10 cellular contexts compared by ENCODE assay signal in genomic region chr12:66901136-66901932, GRCh38.
A peak's percentile ranks its signal among the peaks of the same experiment; 100 is the strongest.
DNase-seq lines count a peak whose midpoint lies in the region; ATAC-seq, FAIRE-seq and TF ChIP-seq lines count a peak whose summit lies in the region.
"Had no signal": no experiment of that assay in that cellular context is flagged by ENCODE, and none has a peak within 500 bp of the region (broad histone marks: within the 10 kb centered on the region; RNA-seq: fewer than 3 reads in every experiment).

No MANE protein-coding gene starts in this region.

- no peaks in the 10 kb centered on the region for H3K36me3 Mint-ChIP-seq in activated CD4-positive, alpha-beta memory T cell treated with anti-CD3 and anti-CD28 coated beads, Interleukin-2, amount 10 ng/mL, durations not matched to agents 7 days and 5 days (ENCODE audit: low read depth)

- H3K4me3 Mint-ChIP-seq in activated CD4-positive, alpha-beta memory T cell treated with anti-CD3 and anti-CD28 coated beads, Interleukin-2, amount 10 ng/mL, durations not matched to agents 7 days and 5 days: no peak overlapping the region

- no peak overlapping the region for H3K27ac Mint-ChIP-seq in activated CD4-positive, alpha-beta memory T cell treated with anti-CD3 and anti-CD28 coated beads, Interleukin-2, amount 10 ng/mL, durations not matched to agents 7 days and 5 days

- POLR2A ChIA-PET in activated CD4-positive, alpha-beta memory T cell treated with anti-CD3 and anti-CD28 coated beads, Interleukin-2, amount 10 ng/mL, durations not matched to agents 7 days and 5 days (lab: Charles Lee): no interaction called here

- H3K4me2 ChIP-seq in keratinocyte (ENCODE audit: control insufficient read depth, extremely low read depth, insufficient read depth, low read depth, low read length): no peak overlapping the region

- H3K9me1 ChIP-seq in keratinocyte (ENCODE audit: control insufficient read depth, extremely low read depth, insufficient read depth, low read length): no peaks in the 10 kb centered on the region

- H3K9me3 ChIP-seq in keratinocyte (ENCODE audit: control insufficient read depth, low read depth, low read length): no peaks in the 10 kb centered on the region
- H3K9me3 ChIP-seq: tibial nerve had no signal

- no peaks in the 10 kb centered on the region for H3K27me3 Mint-ChIP-seq in activated CD4-positive, alpha-beta memory T cell treated with anti-CD3 and anti-CD28 coated beads, Interleukin-2, amount 10 ng/mL, durations not matched to agents 7 days and 5 days

- CTCF ChIA-PET in activated CD4-positive, alpha-beta memory T cell treated with anti-CD3 and anti-CD28 coated beads, Interleukin-2, amount 10 ng/mL, durations not matched to agents 7 days and 5 days (lab: Charles Lee): no interaction called here

- FAIRE-seq in keratinocyte (lab: Jason Lieb, UNC): peak; percentile 52

- H3K4me1 Mint-ChIP-seq in activated CD4-positive, alpha-beta memory T cell treated with anti-CD3 and anti-CD28 coated beads, Interleukin-2, amount 10 ng/mL, durations not matched to agents 7 days and 5 days: peaks cover 9% of the 10 kb centered on the region

- DNase-seq in keratinocyte (ENCODE audit: low read depth, low spot score) (no peak), SHP77 (lab: John Stamatoyannopoulos, UW) (no peak), globus pallidus (ENCODE audit: low spot score) (no peak)
- no peak for DNase-seq in activated CD4-positive, alpha-beta memory T cell treated with anti-CD3 and anti-CD28 coated beads, Interleukin-2, amount 10 ng/mL, durations not matched to agents 7 days and 5 days
- DNase-seq in activated CD4-positive, alpha-beta T cell treated with anti-CD3 and anti-CD28 coated beads, Interleukin-2, amount 50 U/mL, for 4 hours: no peak
- DNase-seq: foreskin melanocyte had no signal

- dilution Hi-C loops in keratinocyte (cut with MboI; ENCODE audit: extremely low pct_ligation_motif_present, low sequenced_read_pairs): no loop called here

- H3K79me2 ChIP-seq in keratinocyte (ENCODE audit: control insufficient read depth, insufficient read depth, low read length): no peaks in the 10 kb centered on the region

- no peaks in the 10 kb centered on the region for H3K4me1 ChIP-seq in keratinocyte (ENCODE audit: control insufficient read depth, extremely low read depth, insufficient read depth, low read length)

- H3K27ac ChIP-seq in keratinocyte (ENCODE audit: control insufficient read depth, insufficient read depth, low read length): no peak overlapping the region
- H3K27ac ChIP-seq: tibial nerve had no signal

- H3K27me3 ChIP-seq in keratinocyte (ENCODE audit: control insufficient read depth, extremely low read depth, insufficient read depth, low read length): no peaks in the 10 kb centered on the region
- H3K27me3 ChIP-seq: tibial nerve had no signal

- ATAC-seq in GM18520 (IDR thresholded peaks at IDR 0.05; ENCODE audit: unreplicated experiment): peak; percentile 86
- peak; percentile 97 for ATAC-seq in GM21576 (IDR thresholded peaks at IDR 0.05; ENCODE audit: unreplicated experiment)
- peak; percentile 95 for ATAC-seq in HG03520 (IDR thresholded peaks at IDR 0.05; ENCODE audit: unreplicated experiment)

- no peaks in the 10 kb centered on the region for H3K9me3 Mint-ChIP-seq in activated CD4-positive, alpha-beta memory T cell treated with anti-CD3 and anti-CD28 coated beads, Interleukin-2, amount 10 ng/mL, durations not matched to agents 7 days and 5 days

- no peak for TF ChIP-seq CTCF in keratinocyte (optimal IDR thresholded peaks at IDR 0.05 in 1 of 3, IDR thresholded peaks at IDR 0.05 in 1 of 3, conservative IDR thresholded peaks at IDR 0.05 in 1 of 3; ENCODE audit: extremely low read depth in 1 of 3, insufficient read depth in 2 of 3, low read length in 3 of 3)

- peaks cover 2% of the 10 kb centered on the region for H4K20me1 ChIP-seq in keratinocyte (ENCODE audit: control insufficient read depth, extremely low read depth, insufficient read depth, low read length)

- H3K36me3 ChIP-seq in keratinocyte (ENCODE audit: control insufficient read depth in 2 of 2, extremely low read depth in 1 of 2, insufficient read depth in 2 of 2, low read length in 2 of 2): no peaks in the 10 kb centered on the region
- H3K36me3 ChIP-seq: tibial nerve had no signal

- H3K4me3 ChIP-seq in keratinocyte (ENCODE audit: control insufficient read depth in 2 of 3, extremely low read depth in 1 of 3, insufficient read depth in 2 of 3, low read depth in 1 of 3, low read length in 3 of 3): no peak overlapping the region
- H3K4me3 ChIP-seq: tibial nerve had no signal

- no peak overlapping the region for H2AFZ ChIP-seq in keratinocyte (ENCODE audit: control insufficient read depth, low read length)

- H3K9ac ChIP-seq in keratinocyte (ENCODE audit: control insufficient read depth, extremely low read depth, insufficient read depth, low read length): no peak overlapping the region
